In the genomic region with DNA sequence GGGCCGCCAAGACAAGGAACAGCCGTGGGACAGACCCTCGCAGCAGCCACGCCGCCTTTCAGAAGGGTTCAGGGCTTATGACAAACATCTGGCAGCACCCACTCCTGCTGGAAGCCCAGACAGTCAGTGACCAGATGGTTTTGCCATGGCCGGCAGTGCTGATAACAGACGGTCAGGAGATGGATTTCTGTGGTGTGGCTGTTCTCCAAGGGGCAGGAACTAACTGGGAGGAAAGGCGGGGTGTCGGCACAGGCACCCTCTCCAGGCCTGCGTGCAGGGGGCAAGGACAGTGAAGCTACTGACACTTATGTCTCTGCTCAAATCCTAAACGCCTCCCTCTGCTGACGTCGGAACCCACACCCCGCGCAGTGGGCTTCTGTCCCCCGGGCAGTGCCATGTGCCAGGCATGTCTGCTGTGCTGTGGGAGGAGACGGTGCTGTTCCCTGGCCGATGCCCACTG, we compare ENCODE assay signal across 17 cellular contexts.
A peak's percentile ranks its signal among the peaks of the same experiment; 100 is the strongest.
DNase-seq lines count a peak whose midpoint lies in the region; ATAC-seq and TF ChIP-seq lines count a peak whose summit lies in the region.
"Had no signal": no experiment of that assay in that cellular context is flagged by ENCODE, and none has a peak within 500 bp of the region (broad histone marks: within the 10 kb centered on the region; RNA-seq: fewer than 3 reads in every experiment).

No MANE protein-coding gene starts in this region.

- H4K8ac ChIP-seq in IMR-90 (ENCODE audit: low read depth in 2 of 2, low read length in 2 of 2) = no peak overlapping the region

- H3K9me1 ChIP-seq in IMR-90 (ENCODE audit: insufficient read depth, low read length) = no peaks in the 10 kb centered on the region

- no peak overlapping the region for H2AK5ac ChIP-seq in IMR-90 (ENCODE audit: low read depth, low read length)

- POLR2A ChIA-PET in IMR-90 (lab: Charles Lee; ENCODE audit: unreplicated experiment) = no interaction called here
- POLR2A ChIA-PET in naive thymus-derived CD4-positive, alpha-beta T cell (lab: Charles Lee) = no interaction called here

- no peak overlapping the region for H3K4me3 ChIP-seq in IMR-90 (ENCODE audit: insufficient read depth, low read depth, low read length)
- no peak overlapping the region for H3K4me3 ChIP-seq in SJCRH30
- no peak overlapping the region for H3K4me3 ChIP-seq in spleen
- H3K4me3 ChIP-seq in naive thymus-derived CD4-positive, alpha-beta T cell (ENCODE audit: low read length) = no peak overlapping the region
- H3K4me3 ChIP-seq: GM23248, Peyer's patch had no signal

- in situ Hi-C loops in IMR-90 (cut with MboI; ENCODE audit: low sequenced_read_pairs) = no loop called here

- no peak overlapping the region for H4K91ac ChIP-seq in IMR-90 (ENCODE audit: insufficient read depth, low read depth, low read length)

- no peak overlapping the region for H3K4me2 ChIP-seq in IMR-90 (ENCODE audit: low read depth, low read length)

- peaks cover 9% of the 10 kb centered on the region for H3K27me3 Mint-ChIP-seq in glutamatergic neuron (ENCODE audit: unreplicated experiment)
- H3K27me3 Mint-ChIP-seq in naive thymus-derived CD4-positive, alpha-beta T cell = no peaks in the 10 kb centered on the region
- H3K27me3 Mint-ChIP-seq: B cell had no signal

- H3K27me3 ChIP-seq in IMR-90 (ENCODE audit: control insufficient read depth, insufficient read depth, low read length) = no peaks in the 10 kb centered on the region
- no peaks in the 10 kb centered on the region for H3K27me3 ChIP-seq in SJCRH30
- no peaks in the 10 kb centered on the region for H3K27me3 ChIP-seq in spleen (replicated peaks in 1 of 7)
- no peaks in the 10 kb centered on the region for H3K27me3 ChIP-seq in naive thymus-derived CD4-positive, alpha-beta T cell (ENCODE audit: control insufficient read depth in 2 of 2, insufficient read depth in 2 of 2, low read length in 2 of 2)
- H3K27me3 ChIP-seq: Peyer's patch had no signal

- peak overlapping the region; percentile 31 for H3K27ac Mint-ChIP-seq in glutamatergic neuron (ENCODE audit: unreplicated experiment)
- H3K27ac Mint-ChIP-seq in naive thymus-derived CD4-positive, alpha-beta T cell = no peak overlapping the region
- H3K27ac Mint-ChIP-seq: B cell; CD4-positive, alpha-beta memory T cell had no signal

- no peak overlapping the region for H2BK120ac ChIP-seq in IMR-90 (ENCODE audit: low read depth, low read length)

- no peak overlapping the region for H2BK5ac ChIP-seq in IMR-90 (ENCODE audit: low read depth, low read length, poor library complexity, severe bottlenecking)

- H3K36me3 ChIP-seq in IMR-90 (ENCODE audit: control insufficient read depth, insufficient read depth, low read length) (no peaks in the 10 kb centered on the region), SJCRH30 (no peaks in the 10 kb centered on the region), spleen (no peaks in the 10 kb centered on the region)
- no peaks in the 10 kb centered on the region for H3K36me3 ChIP-seq in naive thymus-derived CD4-positive, alpha-beta T cell (ENCODE audit: control insufficient read depth in 2 of 3, insufficient read depth in 3 of 3, low read length in 3 of 3)
- H3K36me3 ChIP-seq: Peyer's patch had no signal

- H2BK15ac ChIP-seq in IMR-90 (ENCODE audit: low read depth, low read length) = no peak overlapping the region

- H3K9me3 ChIP-seq in IMR-90 (ENCODE audit: control insufficient read depth, insufficient read depth, low read length) (peaks cover 61% of the 10 kb centered on the region), SJCRH30 (replicated peaks) (no peaks in the 10 kb centered on the region), spleen (no peaks in the 10 kb centered on the region)
- H3K9me3 ChIP-seq in naive thymus-derived CD4-positive, alpha-beta T cell (ENCODE audit: control insufficient read depth in 2 of 3, low read length in 3 of 3) = no peaks in the 10 kb centered on the region
- H3K9me3 ChIP-seq: Peyer's patch had no signal

- dilution Hi-C loops in IMR-90 (cut with HindIII; ENCODE audit: low sequenced_read_pairs, unreplicated experiment) = no loop called here

- no peak overlapping the region for H3K9ac ChIP-seq in IMR-90 (ENCODE audit: low read depth, low read length)
- H3K9ac ChIP-seq: GM23248 had no signal

- 31% methylated on average over 6 of the region's 18 CpGs; no CpG with 5 or more reads in 1 of the 2 experiments for WGBS in IMR-90 (ENCODE audit: extremely low coverage in 2 of 2, insufficient read length in 1 of 2), 2 experiments
- WGBS in spleen, 5 donors = 62 to 85% (median 69%) methylated on average over 9 to 18 of the region's 18 CpGs

- H3K9me3 Mint-ChIP-seq in glutamatergic neuron (ENCODE audit: unreplicated experiment) = peaks cover 23% of the 10 kb centered on the region
- no peaks in the 10 kb centered on the region for H3K9me3 Mint-ChIP-seq in naive thymus-derived CD4-positive, alpha-beta T cell
- H3K9me3 Mint-ChIP-seq: CD4-positive, alpha-beta memory T cell had no signal

- H4K5ac ChIP-seq in IMR-90 (ENCODE audit: low read depth, low read length) = no peak overlapping the region

- no peak overlapping the region for H3K56ac ChIP-seq in IMR-90 (ENCODE audit: extremely low read depth, insufficient read depth, low read length)

- no peak overlapping the region for H3K18ac ChIP-seq in IMR-90 (ENCODE audit: low read depth, low read length)

- peak overlapping the region; percentile 32 for H3K4me3 Mint-ChIP-seq in glutamatergic neuron (ENCODE audit: unreplicated experiment)
- H3K4me3 Mint-ChIP-seq in naive thymus-derived CD4-positive, alpha-beta T cell = no peak overlapping the region
- H3K4me3 Mint-ChIP-seq: B cell; CD4-positive, alpha-beta memory T cell had no signal

- TF ChIP-seq RAD21 in IMR-90 (IDR thresholded peaks at IDR 0.05; ENCODE audit: low read length) = no peak

- TF ChIP-seq POLR2A in IMR-90 (IDR thresholded peaks at IDR 0.05; ENCODE audit: low read depth, low read length) = no peak
- TF ChIP-seq POLR2A in spleen (IDR thresholded peaks at IDR 0.05) = no peak

- peaks cover 5% of the 10 kb centered on the region for H3K4me1 Mint-ChIP-seq in glutamatergic neuron (ENCODE audit: low read depth, unreplicated experiment)
- no peaks in the 10 kb centered on the region for H3K4me1 Mint-ChIP-seq in naive thymus-derived CD4-positive, alpha-beta T cell
- H3K4me1 Mint-ChIP-seq: B cell; CD4-positive, alpha-beta memory T cell had no signal

- peak overlapping the region; percentile 51 for H2AFZ ChIP-seq in IMR-90 (replicated peaks; ENCODE audit: low read length, poor library complexity)
- H2AFZ ChIP-seq: GM23248 had no signal

- ATAC-seq in IMR-90 (ENCODE audit: low read depth) = no peak
- no peak for ATAC-seq in GM19452 (IDR thresholded peaks at IDR 0.05; ENCODE audit: unreplicated experiment)
- ATAC-seq in naive thymus-derived CD4-positive, alpha-beta T cell = no peak

- no peak overlapping the region for H3K23ac ChIP-seq in IMR-90 (ENCODE audit: low read depth, low read length)

- BruUV-seq in IMR-90 (replicated peaks; lab: Mats Ljungman, UMichigan) = no TSS peak

- no peaks in the 10 kb centered on the region for H3K79me1 ChIP-seq in IMR-90 (ENCODE audit: low read depth in 1 of 2, low read length in 2 of 2)

- H3K14ac ChIP-seq in IMR-90 (replicated peaks; ENCODE audit: low read depth, low read length) = no peak overlapping the region

- no peak overlapping the region for H3K4ac ChIP-seq in IMR-90 (ENCODE audit: low read depth, low read length)

- intact Hi-C loops in IMR-90 (cut with micrococcal nuclease) = no loop called here
- intact Hi-C loops in spleen (cut with DNase I; ENCODE audit: low total_unique reads) = no loop called here
- intact Hi-C loops in naive thymus-derived CD4-positive, alpha-beta T cell (cut with micrococcal nuclease) = no loop called here

- peaks cover 5% of the 10 kb centered on the region for H3K36me3 Mint-ChIP-seq in glutamatergic neuron (ENCODE audit: unreplicated experiment)
- H3K36me3 Mint-ChIP-seq in naive thymus-derived CD4-positive, alpha-beta T cell = no peaks in the 10 kb centered on the region
- H3K36me3 Mint-ChIP-seq: CD4-positive, alpha-beta memory T cell had no signal

- CTCF ChIA-PET in IMR-90 (lab: Yijun Ruan, JAX) = no interaction called here
- CTCF ChIA-PET in naive thymus-derived CD4-positive, alpha-beta T cell (lab: Charles Lee) = no interaction called here

- H4K20me1 ChIP-seq in IMR-90 (ENCODE audit: insufficient read depth, low read length) = no peaks in the 10 kb centered on the region

- DNase-seq in IMR-90 (no peak), SJCRH30 (peak; percentile 60 to 74), glutamatergic neuron (no peak), spleen (no peak), DMS79 (lab: John Stamatoyannopoulos, UW) (no peak)
- DNase-seq in naive thymus-derived CD4-positive, alpha-beta T cell = no peak
- DNase-seq: Calu3; CD4-positive, alpha-beta memory T cell; DMS79 treated with DMSO at 0.1 percent for 48 hours; GM23248; KBM-7; NCI-H1436; NCI-H2029 treated with DMSO at 0.1 percent for 48 hours; Peyer's patch; SHP77 had no signal

- H2AK9ac ChIP-seq in IMR-90 (replicated peaks; ENCODE audit: low read depth, low read length, poor library complexity) = no peak overlapping the region

- H3K27ac ChIP-seq in IMR-90 (ENCODE audit: insufficient read depth, low read length) (no peak overlapping the region), SJCRH30 (no peak overlapping the region), spleen (peak overlapping the region in 5 of 8 donors; percentile 39 to 59 (median 41))
- H3K27ac ChIP-seq in naive thymus-derived CD4-positive, alpha-beta T cell (ENCODE audit: low read depth, low read length) = no peak overlapping the region
- H3K27ac ChIP-seq: GM23248, Peyer's patch had no signal

- no peaks in the 10 kb centered on the region for H3K4me1 ChIP-seq in IMR-90 (ENCODE audit: control insufficient read depth, insufficient read depth, low read length)
- peaks cover 9% of the 10 kb centered on the region for H3K4me1 ChIP-seq in SJCRH30
- H3K4me1 ChIP-seq in spleen = peaks cover 0 to 11% (median 0%) of the 10 kb centered on the region in 6 donors
- no peaks in the 10 kb centered on the region for H3K4me1 ChIP-seq in naive thymus-derived CD4-positive, alpha-beta T cell (ENCODE audit: control insufficient read depth in 2 of 2, insufficient read depth in 2 of 2, low read length in 2 of 2)
- H3K4me1 ChIP-seq: Peyer's patch had no signal

- no peak for TF ChIP-seq CTCF in IMR-90 (conservative IDR thresholded peaks at IDR 0.05; ENCODE audit: low read depth, low read length)
- TF ChIP-seq CTCF in glutamatergic neuron (IDR thresholded peaks at IDR 0.05; ENCODE audit: partially characterized antibody, unreplicated experiment) = no peak
- no peak for TF ChIP-seq CTCF in spleen (IDR thresholded peaks at IDR 0.05 in 8 of 11, conservative IDR thresholded peaks at IDR 0.05 in 3 of 11)

- H2BK20ac ChIP-seq in IMR-90 (ENCODE audit: low read depth, low read length) = no peak overlapping the region

TF ChIP-seq in IMR-90, 13 proteins besides CTCF, POLR2A, EP300 and RAD21 (continues in another document):
- TF ChIP-seq MAZ (IDR thresholded peaks at IDR 0.05; ENCODE audit: borderline replicate concordance, low read depth, low read length) (no peak), MAFK (IDR thresholded peaks at IDR 0.05; ENCODE audit: low read depth, low read length) (no peak), MXI1 (IDR thresholded peaks at IDR 0.05; ENCODE audit: borderline replicate concordance, low read depth, low read length) (no peak), RCOR1 (IDR thresholded peaks at IDR 0.05; ENCODE audit: insufficient replicate concordance, low read length) (no peak), SMC3 (IDR thresholded peaks at IDR 0.05; ENCODE audit: low read depth, low read length) (no peak), RFX5 (IDR thresholded peaks at IDR 0.05; ENCODE audit: low read depth, low read length) (no peak)

Comparison
In these comparisons a context has a peak if more than half of its experiments do, and no peak if none do; other contexts are left out.
1. DNase-seq: peak in SJCRH30 (2 of 2); none in IMR-90 (single experiment), glutamatergic neuron (single experiment), spleen (single experiment), naive thymus-derived CD4-positive, alpha-beta T cell (0 of 9) and DMS79 (single experiment).
2. H3K27ac ChIP-seq: peak in spleen (5 of 8); none in IMR-90 (single experiment), SJCRH30 (single experiment) and naive thymus-derived CD4-positive, alpha-beta T cell (single experiment).